10 cellular contexts compared by ENCODE assay signal in genomic region chr9:91659529-91660294, GRCh38.
DNase-seq lines count a peak whose midpoint lies in the region; TF ChIP-seq lines count a peak whose summit lies in the region.
"Had no signal": no experiment of that assay in that cellular context is flagged by ENCODE, and none has a peak within 500 bp of the region (broad histone marks: within the 10 kb centered on the region; RNA-seq: fewer than 3 reads in every experiment).

No MANE protein-coding gene starts in this region.

- 71 to 78% (median 76%) methylated on average over 4 of the region's 4 CpGs for WGBS in adrenal gland, 4 donors
- WGBS in liver, result 79% methylated on average over 4 of the region's 4 CpGs

- H3K27me3 Mint-ChIP-seq in Caco-2 (ENCODE audit: insufficient read depth, unreplicated experiment) (no peaks in the 10 kb centered on the region), immature natural killer cell (ENCODE audit: low read depth in 3 of 3) (peaks cover 4 to 9% (median 5%) of the 10 kb centered on the region in 3 donors)
- H3K27me3 Mint-ChIP-seq in activated CD4-positive, alpha-beta memory T cell treated with anti-CD3 and anti-CD28 coated beads, Interleukin-2, amount 10 ng/mL, durations not matched to agents 7 days and 5 days, result peaks cover 16% of the 10 kb centered on the region

- CTCF ChIA-PET in Caco-2 (lab: Charles Lee), result interaction anchor here (0.9 to 1.1 kb wide), 2 partner anchors 17 to 67 kb away, joined by 4 to 8 read pairs; no protein-coding TSS in a partner anchor
- CTCF ChIA-PET in activated CD4-positive, alpha-beta memory T cell treated with anti-CD3 and anti-CD28 coated beads, Interleukin-2, amount 10 ng/mL, durations not matched to agents 7 days and 5 days (lab: Charles Lee), result interaction anchor here (0.7 to 1.6 kb wide), 2 partner anchors 20 to 476 kb away, joined by 3 to 4 read pairs; no protein-coding TSS in a partner anchor

- POLR2A ChIA-PET in Caco-2 (lab: Charles Lee), result no interaction called here
- POLR2A ChIA-PET in activated CD4-positive, alpha-beta memory T cell treated with anti-CD3 and anti-CD28 coated beads, Interleukin-2, amount 10 ng/mL, durations not matched to agents 7 days and 5 days (lab: Charles Lee), result no interaction called here

- peak; percentile 50 to 65 for TF ChIP-seq CTCF in Caco-2 (IDR thresholded peaks at IDR 0.05; ENCODE audit: insufficient read depth in 1 of 2, low read depth in 1 of 2, low read length in 1 of 2, severe bottlenecking in 1 of 2, unreplicated experiment in 1 of 2)
- TF ChIP-seq CTCF in adrenal gland (IDR thresholded peaks at IDR 0.05), result peak in 5 of 6 experiments; percentile 15 to 35 (median 23)
- TF ChIP-seq CTCF in liver (IDR thresholded peaks at IDR 0.05; ENCODE audit: low read depth, low read length, missing input control), result no peak

- no peak for TF ChIP-seq POLR2A in adrenal gland (IDR thresholded peaks at IDR 0.05)

- H3K4me1 Mint-ChIP-seq in Caco-2 (ENCODE audit: low read depth, unreplicated experiment), result peaks cover 14% of the 10 kb centered on the region
- no peaks in the 10 kb centered on the region for H3K4me1 Mint-ChIP-seq in activated CD4-positive, alpha-beta memory T cell treated with anti-CD3 and anti-CD28 coated beads, Interleukin-2, amount 10 ng/mL, durations not matched to agents 7 days and 5 days
- H3K4me1 Mint-ChIP-seq in immature natural killer cell, result no peaks in the 10 kb centered on the region
- H3K4me1 Mint-ChIP-seq: activated naive CD8-positive, alpha-beta T cell treated with anti-CD3 and anti-CD28 coated beads, Interleukin-2, amount 10 ng/mL, durations not matched to agents 7 days and 5 days had no signal

- DNase-seq in Caco-2 (peak in 1 of 2 experiments; percentile 33), HPDE6-E6E7 (ENCODE audit: extremely low spot score) (peak; percentile 72), adrenal gland (peak in 1 of 7 donors; percentile 31), NCI-H187 treated with DMSO at 0.1 percent for 48 hours (lab: John Stamatoyannopoulos, UW) (no peak), immature natural killer cell (no peak), posterior cingulate gyrus (no peak)
- no peak for DNase-seq in activated CD4-positive, alpha-beta memory T cell treated with anti-CD3 and anti-CD28 coated beads, Interleukin-2, amount 10 ng/mL, durations not matched to agents 7 days and 5 days
- DNase-seq: activated naive CD8-positive, alpha-beta T cell treated with anti-CD3 and anti-CD28 coated beads, Interleukin-2, amount 10 ng/mL, durations not matched to agents 7 days and 5 days; stimulated activated CD4-positive, alpha-beta T cell treated with anti-CD3 and anti-CD28 coated beads, Interleukin-1b, Interleukin-23, amount 100 ng/mL, for 48 hours had no signal

- H3K4me1 ChIP-seq in Caco-2, result peaks cover 7% of the 10 kb centered on the region
- no peaks in the 10 kb centered on the region for H3K4me1 ChIP-seq in adrenal gland (replicated peaks in 1 of 2)
- H3K4me1 ChIP-seq in liver (ENCODE audit: control insufficient read depth in 4 of 4, insufficient read depth in 4 of 4, low read length in 3 of 4), result no peaks in the 10 kb centered on the region

- no peak overlapping the region for H3K27ac Mint-ChIP-seq in Caco-2 (ENCODE audit: unreplicated experiment)
- H3K27ac Mint-ChIP-seq in activated CD4-positive, alpha-beta memory T cell treated with anti-CD3 and anti-CD28 coated beads, Interleukin-2, amount 10 ng/mL, durations not matched to agents 7 days and 5 days, result no peak overlapping the region
- no peak overlapping the region for H3K27ac Mint-ChIP-seq in immature natural killer cell
- H3K27ac Mint-ChIP-seq: activated naive CD8-positive, alpha-beta T cell treated with anti-CD3 and anti-CD28 coated beads, Interleukin-2, amount 10 ng/mL, durations not matched to agents 7 days and 5 days had no signal

- intact Hi-C loops in Caco-2 (cut with micrococcal nuclease; ENCODE audit: unreplicated experiment) (loop anchor here (1.0 to 10.0 kb wide), 3 partner anchors 68 to 235 kb away; partner anchors contain the start of gene NFIL3), adrenal gland (cut with DNase I) (no loop called here), posterior cingulate gyrus (cut with DNase I) (no loop called here)

- H3K4me3 Mint-ChIP-seq in Caco-2 (ENCODE audit: unreplicated experiment) (no peak overlapping the region), immature natural killer cell (no peak overlapping the region)
- H3K4me3 Mint-ChIP-seq in activated CD4-positive, alpha-beta memory T cell treated with anti-CD3 and anti-CD28 coated beads, Interleukin-2, amount 10 ng/mL, durations not matched to agents 7 days and 5 days, result no peak overlapping the region
- H3K4me3 Mint-ChIP-seq: activated naive CD8-positive, alpha-beta T cell treated with anti-CD3 and anti-CD28 coated beads, Interleukin-2, amount 10 ng/mL, durations not matched to agents 7 days and 5 days had no signal

- peak; percentile 10 to 27 for TF ChIP-seq RAD21 in liver (IDR thresholded peaks at IDR 0.05)

- H3K36me3 Mint-ChIP-seq in Caco-2 (ENCODE audit: insufficient read depth, unreplicated experiment) (peaks cover 13% of the 10 kb centered on the region), immature natural killer cell (no peaks in the 10 kb centered on the region)
- no peaks in the 10 kb centered on the region for H3K36me3 Mint-ChIP-seq in activated CD4-positive, alpha-beta memory T cell treated with anti-CD3 and anti-CD28 coated beads, Interleukin-2, amount 10 ng/mL, durations not matched to agents 7 days and 5 days (ENCODE audit: low read depth)
- H3K36me3 Mint-ChIP-seq: activated naive CD8-positive, alpha-beta T cell treated with anti-CD3 and anti-CD28 coated beads, Interleukin-2, amount 10 ng/mL, durations not matched to agents 7 days and 5 days had no signal

- H3K9me3 Mint-ChIP-seq in Caco-2 (ENCODE audit: unreplicated experiment) (no peaks in the 10 kb centered on the region), immature natural killer cell (no peaks in the 10 kb centered on the region)
- H3K9me3 Mint-ChIP-seq in activated CD4-positive, alpha-beta memory T cell treated with anti-CD3 and anti-CD28 coated beads, Interleukin-2, amount 10 ng/mL, durations not matched to agents 7 days and 5 days, result no peaks in the 10 kb centered on the region
- H3K9me3 Mint-ChIP-seq: activated naive CD8-positive, alpha-beta T cell treated with anti-CD3 and anti-CD28 coated beads, Interleukin-2, amount 10 ng/mL, durations not matched to agents 7 days and 5 days had no signal

- H3K36me3 ChIP-seq in Caco-2 (ENCODE audit: control insufficient read depth, insufficient read depth, low read length) (no peaks in the 10 kb centered on the region), adrenal gland (replicated peaks in 1 of 2) (no peaks in the 10 kb centered on the region), liver (ENCODE audit: control insufficient read depth in 4 of 4, insufficient read depth in 3 of 4, low read depth in 1 of 4, low read length in 3 of 4) (no peaks in the 10 kb centered on the region)

- no TSS peak for BruUV-seq in Caco-2 (replicated peaks; lab: Mats Ljungman, UMichigan)

- H3K27ac ChIP-seq in adrenal gland, result no peak overlapping the region
- no peak overlapping the region for H3K27ac ChIP-seq in liver (ENCODE audit: low read depth in 1 of 2, low read length in 2 of 2)

- H3K4me3 ChIP-seq in Caco-2 (ENCODE audit: low read depth, low read length) (no peak overlapping the region), adrenal gland (no peak overlapping the region), liver (ENCODE audit: low read depth in 1 of 3, low read length in 3 of 3) (no peak overlapping the region)

- H3K9ac ChIP-seq in liver (ENCODE audit: low read depth in 1 of 2, low read length in 2 of 2), result no peak overlapping the region

- H3K9me3 ChIP-seq in Caco-2, result no peaks in the 10 kb centered on the region
- H3K9me3 ChIP-seq in adrenal gland (replicated peaks in 1 of 3), result no peaks in the 10 kb centered on the region
- H3K9me3 ChIP-seq in liver (ENCODE audit: control insufficient read depth in 4 of 4, low read length in 3 of 4), result no peaks in the 10 kb centered on the region

- H3K27me3 ChIP-seq in Caco-2 (replicated peaks; ENCODE audit: control insufficient read depth, insufficient read depth, low read length) (no peaks in the 10 kb centered on the region), adrenal gland (no peaks in the 10 kb centered on the region), liver (ENCODE audit: control insufficient read depth in 4 of 4, insufficient read depth in 4 of 4, low read length in 3 of 4) (peaks cover 0 to 2% (median 0%) of the 10 kb centered on the region in 4 donors)

TF ChIP-seq in liver, 16 proteins besides CTCF, POLR2A, EP300 and RAD21 (continues in another document):
- TF ChIP-seq JUND (IDR thresholded peaks at IDR 0.05), result no peak
- no peak for TF ChIP-seq REST (IDR thresholded peaks at IDR 0.05)
- TF ChIP-seq FOXA2 (IDR thresholded peaks at IDR 0.05), result no peak
- no peak for TF ChIP-seq ATF3 (IDR thresholded peaks at IDR 0.05)
- no peak for TF ChIP-seq NR2F2 (IDR thresholded peaks at IDR 0.05)
- no peak for TF ChIP-seq EGR1 (IDR thresholded peaks at IDR 0.05; ENCODE audit: low read depth in 2 of 2)
- no peak for TF ChIP-seq FOXA1 (IDR thresholded peaks at IDR 0.05)
